17 cellular contexts compared by ENCODE assay signal in the genomic region with DNA sequence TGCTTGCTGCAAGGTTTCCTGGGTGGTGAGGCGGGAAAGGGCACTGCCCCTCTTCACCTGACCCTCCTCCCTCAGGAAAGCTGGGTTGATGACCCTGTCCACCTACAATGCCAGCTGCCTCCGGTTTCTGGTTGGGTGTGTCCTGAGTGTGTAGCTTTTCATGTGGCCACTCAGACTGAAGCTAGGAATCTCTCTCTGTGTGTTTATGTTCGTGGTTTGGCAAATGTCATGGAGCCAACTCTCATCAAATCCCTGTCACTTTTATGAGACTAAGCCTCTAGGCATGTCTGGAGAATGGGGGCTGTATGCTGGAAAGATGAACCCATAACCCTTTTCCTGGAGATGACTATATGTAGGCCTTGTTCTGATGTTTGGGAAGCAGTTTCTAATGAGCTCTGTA. TPM values are rescaled to one million over a fixed set of nuclear protein-coding genes. Genes with fewer than 3 reads are reported as not detected.
A peak's percentile ranks its signal among the peaks of the same experiment; 100 is the strongest.
DNase-seq lines count a peak whose midpoint lies in the region; ATAC-seq and TF ChIP-seq lines count a peak whose summit lies in the region.
"Had no signal": no experiment of that assay in that cellular context is flagged by ENCODE, and none has a peak within 500 bp of the region (broad histone marks: within the 10 kb centered on the region; RNA-seq: fewer than 3 reads in every experiment).

No MANE protein-coding gene starts in this region.

- no peak overlapping the region for H3K27ac ChIP-seq in osteoblast (ENCODE audit: low read depth, low read length)
- H3K27ac ChIP-seq: C4-2B, hepatocyte, psoas muscle had no signal

- H4K20me1 ChIP-seq in osteoblast (ENCODE audit: insufficient read depth, low read length), result no peaks in the 10 kb centered on the region

- no peak overlapping the region for H3K4me2 ChIP-seq in osteoblast (ENCODE audit: insufficient read depth, low read length)
- H3K4me2 ChIP-seq: hepatocyte had no signal

- H3K4me3 ChIP-seq in choroid plexus epithelial cell (ENCODE audit: low read depth, low read length), result no peak overlapping the region
- no peak overlapping the region for H3K4me3 ChIP-seq in osteoblast (ENCODE audit: insufficient read depth, low read length)
- H3K4me3 ChIP-seq: hepatocyte, psoas muscle had no signal

- H2AFZ ChIP-seq in osteoblast (ENCODE audit: low read length), result no peak overlapping the region
- H2AFZ ChIP-seq: hepatocyte had no signal

- no peaks in the 10 kb centered on the region for H3K79me2 ChIP-seq in osteoblast (ENCODE audit: insufficient read depth, low read length)
- H3K79me2 ChIP-seq: hepatocyte had no signal

- peaks cover 13% of the 10 kb centered on the region for H3K4me1 ChIP-seq in osteoblast (ENCODE audit: insufficient read depth, low read length)
- H3K4me1 ChIP-seq: psoas muscle had no signal

- H3K36me3 ChIP-seq in osteoblast (ENCODE audit: insufficient read depth, low read length), result no peaks in the 10 kb centered on the region

- DNase-seq in ELR (ENCODE audit: low read depth) (peak; percentile 76), M059J (ENCODE audit: low read depth) (peak; percentile 92), choroid plexus epithelial cell (ENCODE audit: low read depth) (peak; percentile 45), osteoblast (ENCODE audit: insufficient read length, low spot score, missing footprints) (peak; percentile 94), medulla oblongata (ENCODE audit: extremely low spot score) (no peak), NCI-H146 treated with DMSO at 0.1 percent for 48 hours (lab: John Stamatoyannopoulos, UW; ENCODE audit: unreplicated experiment) (no peak)
- DNase-seq: activated CD4-positive, alpha-beta T cell treated with anti-CD3 and anti-CD28 coated beads for 36 hours; activated naive CD4-positive, alpha-beta T cell treated with anti-CD3 and anti-CD28 coated beads, Interleukin-2, amount 50 U/mL, for 16 hours; NK-92 treated with Interleukin-12 subunit alpha and Interleukin-12 subunit beta, amount 100 ng/mL, for 24 hours; psoas muscle; SHP77 had no signal

- no peaks in the 10 kb centered on the region for H3K27me3 ChIP-seq in osteoblast (ENCODE audit: insufficient read depth, low read length)
- H3K27me3 ChIP-seq: hepatocyte had no signal

- no peak for TF ChIP-seq CTCF in choroid plexus epithelial cell (conservative IDR thresholded peaks at IDR 0.05; ENCODE audit: low read depth, low read length)
- no peak for TF ChIP-seq CTCF in osteoblast (IDR thresholded peaks at IDR 0.05; ENCODE audit: extremely low read depth, low read depth, low read length)

- no peaks in the 10 kb centered on the region for H3K9me3 ChIP-seq in osteoblast (ENCODE audit: low read depth, low read length)
- H3K9me3 ChIP-seq: psoas muscle had no signal

- ATAC-seq in GM18498 (IDR thresholded peaks at IDR 0.05; ENCODE audit: unreplicated experiment) (no peak), HG03025 (IDR thresholded peaks at IDR 0.05; ENCODE audit: low FRiP score, unreplicated experiment) (no peak)
- ATAC-seq: activated CD4-positive, alpha-beta T cell treated with anti-CD3 and anti-CD28 coated beads for 36 hours; left lobe of liver; psoas muscle had no signal

RNA-seq across cellular contexts. Expression of gene PLEKHG4, which starts 17.1 kb away (rescaled TPM):
- 2.2 and 2.5 TPM in 2 replicates for total RNA-seq in M059J (2014; rRNA removed; shearing (Covaris generic))
- total RNA-seq in osteoblast, result 31.8 and 41.6 TPM in 2 replicates

RNA-seq across cellular contexts. Expression of gene KCTD19, which starts 30.1 kb away (rescaled TPM):
- 0.84 and 1.6 TPM in 2 replicates for total RNA-seq in M059J (2014; rRNA removed; shearing (Covaris generic))
- not detected in 2 replicates for total RNA-seq in osteoblast
- total RNA-seq: cardiac septum, hepatocyte, left lobe of liver, psoas muscle had no signal

RNA-seq across cellular contexts. Expression of gene LRRC36, which starts 30.2 kb away (rescaled TPM):
- total RNA-seq in M059J (2014; rRNA removed; shearing (Covaris generic)), result 0.34 and 0.99 TPM in 2 replicates
- not detected in 2 replicates for total RNA-seq in osteoblast
- total RNA-seq: cardiac septum, psoas muscle had no signal

RNA-seq across cellular contexts. Expression of gene SLC9A5, which starts 47.6 kb away (rescaled TPM):
- total RNA-seq in M059J (2014; rRNA removed; shearing (Covaris generic)), result 0.62 and 1.3 TPM in 2 replicates
- total RNA-seq in osteoblast, result 2.9 and 3.6 TPM in 2 replicates

RNA-seq across cellular contexts. Expression of gene FHOD1, which starts 49.1 kb away (rescaled TPM):
- 11.8 and 26.0 TPM in 2 replicates for total RNA-seq in M059J (2014; rRNA removed; shearing (Covaris generic))
- total RNA-seq in osteoblast, result 27.4 and 28.2 TPM in 2 replicates

Comparison
In these comparisons a context has a peak if more than half of its experiments do, and no peak if none do; other contexts are left out.
1. DNase-seq: peak in ELR (single experiment), M059J (single experiment), choroid plexus epithelial cell (single experiment) and osteoblast (single experiment); none in medulla oblongata (single experiment) and NCI-H146 treated with DMSO at 0.1 percent for 48 hours (single experiment).